Comparison of ENCODE assay signal across 8 cellular contexts in genomic region chr6:168968228-168968627, GRCh38.
DNase-seq lines count a peak whose midpoint lies in the region; ATAC-seq and TF ChIP-seq lines count a peak whose summit lies in the region.

No MANE protein-coding gene starts in this region.

- whole genome bisulfite sequencing in esophagus muscularis mucosa = 70% methylated on average over 10 of the region's 10 CpGs

- H3K36me3 Mint-ChIP-seq in GM23338 (ENCODE audit: low read depth) = no peaks in the 10 kb centered on the region

- H3K27me3 Mint-ChIP-seq in GM23338 (ENCODE audit: insufficient read depth, low read depth, poor library complexity) = peaks cover 5% of the 10 kb centered on the region

- H3K4me3 ChIP-seq in AG04449 (ENCODE audit: low read depth, low read length) (no peak overlapping the region), GM23338 (no peak overlapping the region), Panc1 (ENCODE audit: low read depth in 2 of 2, low read length in 2 of 2) (no peak overlapping the region), fibroblast of the aortic adventitia (ENCODE audit: low read depth, low read length) (no peak overlapping the region), esophagus muscularis mucosa (no peak overlapping the region)

- H3K4me3 Mint-ChIP-seq in GM23338 = no peak overlapping the region

- no peak for ATAC-seq in GM23338
- ATAC-seq in Panc1 = peak; percentile 38; the same call in 1 of the 2 replicates

- CTCF ChIA-PET in AG04449 (lab: Yijun Ruan, JAX) = interaction anchor here (3.9 kb wide), 1 partner anchor 11 kb away, joined by 17 read pairs; no protein-coding TSS in a partner anchor
- CTCF ChIA-PET in Panc1 (lab: Charles Lee) = no interaction called here

- H3K9me3 ChIP-seq in Panc1 (ENCODE audit: control insufficient read depth, insufficient read depth, low read depth, low read length) (peaks cover 7% of the 10 kb centered on the region; the same call in 1 of the 2 replicates), esophagus muscularis mucosa (no peaks in the 10 kb centered on the region)

- BruUV-seq in Panc1 (replicated peaks; lab: Mats Ljungman, UMichigan) = no TSS peak

- peaks cover 11% of the 10 kb centered on the region for H3K9me3 Mint-ChIP-seq in GM23338

- no peak for TF ChIP-seq CTCF in AG04449 (IDR thresholded peaks at IDR 0.05; ENCODE audit: insufficient read depth, low read length, missing control alignments)
- no peak for TF ChIP-seq CTCF in GM23338 (conservative IDR thresholded peaks at IDR 0.05; ENCODE audit: low read depth in 2 of 2)
- TF ChIP-seq CTCF in Panc1 (IDR thresholded peaks at IDR 0.05) = no peak
- no peak for TF ChIP-seq CTCF in fibroblast of the aortic adventitia (IDR thresholded peaks at IDR 0.05; ENCODE audit: insufficient read depth, low read length)
- no peak for TF ChIP-seq CTCF in esophagus muscularis mucosa (IDR thresholded peaks at IDR 0.05)

- no peak overlapping the region for H3K27ac Mint-ChIP-seq in GM23338

- no peaks in the 10 kb centered on the region for H3F3A ChIP-seq in GM23338 (replicated peaks; ENCODE audit: low read depth)

- POLR2A ChIA-PET in AG04449 (lab: Yijun Ruan, JAX) = no interaction called here
- POLR2A ChIA-PET in Panc1 (lab: Charles Lee) = no interaction called here

- no peak overlapping the region for H3K27ac ChIP-seq in GM23338 (ENCODE audit: low read depth)
- H3K27ac ChIP-seq in Panc1 (ENCODE audit: low read length) = no peak overlapping the region
- no peak overlapping the region for H3K27ac ChIP-seq in esophagus muscularis mucosa (replicated peaks in 1 of 4)

- in situ Hi-C loops in Panc1 (cut with HindIII; ENCODE audit: low pct_unique_long_range_greater_than_20kb, low sequenced_read_pairs) = no loop called here

- no peak for TF ChIP-seq POLR2A in esophagus muscularis mucosa (IDR thresholded peaks at IDR 0.05; ENCODE audit: low read depth)

- H2AFZ ChIP-seq in GM23338 = no peak overlapping the region

- no peak overlapping the region for H3K4me2 ChIP-seq in GM23338

- H3K4me1 ChIP-seq in GM23338 (ENCODE audit: insufficient read depth) (no peaks in the 10 kb centered on the region), Panc1 (ENCODE audit: control insufficient read depth, insufficient read depth, low read length) (no peaks in the 10 kb centered on the region), esophagus muscularis mucosa (peaks cover 0 to 13% (median 10%) of the 10 kb centered on the region in 4 donors)

- H3K27me3 ChIP-seq in GM23338 (ENCODE audit: insufficient read depth) (no peaks in the 10 kb centered on the region), Panc1 (ENCODE audit: control insufficient read depth, insufficient read depth, low read length) (no peaks in the 10 kb centered on the region), esophagus muscularis mucosa (no peaks in the 10 kb centered on the region)

- H3K9me2 ChIP-seq in GM23338 (ENCODE audit: insufficient read depth) = no peaks in the 10 kb centered on the region

- no peaks in the 10 kb centered on the region for H3K4me1 Mint-ChIP-seq in GM23338

- no peaks in the 10 kb centered on the region for H3K36me3 ChIP-seq in GM23338 (ENCODE audit: insufficient read depth)
- H3K36me3 ChIP-seq in Panc1 (ENCODE audit: control insufficient read depth, insufficient read depth, low read length) = no peaks in the 10 kb centered on the region
- no peaks in the 10 kb centered on the region for H3K36me3 ChIP-seq in esophagus muscularis mucosa

- intact Hi-C loops in Panc1 (cut with micrococcal nuclease; ENCODE audit: unreplicated experiment) = no loop called here
- intact Hi-C loops in esophagus muscularis mucosa (cut with DNase I) = no loop called here

- H4K20me1 ChIP-seq in GM23338 (replicated peaks; ENCODE audit: insufficient read depth) = no peaks in the 10 kb centered on the region

- no peaks in the 10 kb centered on the region for H3K79me2 ChIP-seq in GM23338 (replicated peaks; ENCODE audit: insufficient read depth)

- peak; percentile 81 for DNase-seq in AG04449 (ENCODE audit: low read depth, low spot score)
- DNase-seq in GM23338 (ENCODE audit: low spot score) = peak; percentile 15
- DNase-seq in Panc1 (ENCODE audit: low read depth, low spot score) = no peak
- peak; percentile 82 for DNase-seq in fibroblast of the aortic adventitia (ENCODE audit: low read depth)
- DNase-seq in superior temporal gyrus (ENCODE audit: extremely low spot score) = peak; percentile 47
- DNase-seq in NCI-H2227 treated with DMSO at 0.1 percent for 48 hours (lab: John Stamatoyannopoulos, UW) = no peak
- no peak for DNase-seq in cerebellar cortex (ENCODE audit: low spot score)
- DNase-seq in esophagus muscularis mucosa (ENCODE audit: extremely low spot score) = no peak

- TF ChIP-seq EP300 in esophagus muscularis mucosa (IDR thresholded peaks at IDR 0.05) = no peak

TF ChIP-seq in GM23338, 12 proteins besides CTCF, POLR2A, EP300 and RAD21 (continues in another document):
- TF ChIP-seq CREB1 (CRISPR knock-in tag; IDR thresholded peaks at IDR 0.05; ENCODE audit: low read depth) (no peak), POLR2AphosphoS5 (IDR thresholded peaks at IDR 0.05; ENCODE audit: low read depth) (no peak), NANOG (IDR thresholded peaks at IDR 0.05; ENCODE audit: borderline replicate concordance) (no peak), JUNB (IDR thresholded peaks at IDR 0.05; ENCODE audit: unreplicated experiment) (no peak), ZNF331 (CRISPR knock-in tag; IDR thresholded peaks at IDR 0.05; ENCODE audit: low read depth) (no peak), EZH2 (IDR thresholded peaks at IDR 0.05; ENCODE audit: low read depth, unreplicated experiment) (no peak), ZNF114 (CRISPR knock-in tag; IDR thresholded peaks at IDR 0.05) (no peak), ZNF462 (CRISPR knock-in tag; IDR thresholded peaks at IDR 0.05) (no peak), STAT1 (IDR thresholded peaks at IDR 0.05; ENCODE audit: unreplicated experiment) (no peak), ETS1 (IDR thresholded peaks at IDR 0.05) (no peak)

Comparison
In these comparisons a context has a peak if more than half of its experiments do, and no peak if none do; other contexts are left out.
1. DNase-seq: peak in AG04449 (single experiment), GM23338 (single experiment), fibroblast of the aortic adventitia (single experiment) and superior temporal gyrus (single experiment); none in Panc1 (single experiment), NCI-H2227 treated with DMSO at 0.1 percent for 48 hours (single experiment), cerebellar cortex (single experiment) and esophagus muscularis mucosa (single experiment).